In the genomic region with DNA sequence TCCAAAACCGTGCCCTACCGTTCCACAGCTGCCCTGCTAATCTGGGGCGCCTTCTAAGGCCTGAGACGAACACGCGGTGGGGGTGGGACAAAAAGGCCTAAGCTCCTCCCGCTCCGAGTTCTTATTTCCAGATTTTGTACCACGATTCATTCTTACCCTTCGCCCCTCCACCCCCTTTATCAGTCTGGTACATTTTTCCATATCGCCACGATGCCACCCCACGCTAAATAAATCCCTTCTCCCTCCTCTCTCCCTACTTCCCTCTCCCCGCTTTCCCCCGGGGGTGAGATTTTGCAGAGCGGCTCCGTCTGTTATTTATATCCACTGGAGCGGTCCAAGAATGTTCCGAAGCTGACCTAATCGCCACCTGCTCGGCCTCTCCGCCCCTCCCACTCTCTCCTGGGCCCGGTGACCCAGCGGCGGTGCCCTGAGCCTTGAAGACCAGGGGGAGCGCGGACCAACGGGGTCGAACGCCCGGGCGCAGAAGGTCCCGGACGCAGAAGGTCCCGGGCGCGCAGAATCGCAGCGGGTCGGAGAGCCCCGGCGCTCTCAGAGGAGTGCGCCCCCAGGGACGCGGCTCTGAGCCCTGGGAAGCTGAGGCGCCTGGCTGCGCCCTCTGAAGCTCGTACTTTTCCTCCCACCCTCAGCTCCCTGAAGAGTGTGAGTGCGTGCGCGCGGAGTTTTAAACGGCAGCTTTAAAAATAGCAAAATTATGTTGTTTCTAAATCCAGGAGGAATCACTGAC, we compare ENCODE assay signal across 1 cellular context.
A peak's percentile ranks its signal among the peaks of the same experiment; 100 is the strongest.
TF ChIP-seq lines count a peak whose summit lies in the region.

No MANE protein-coding gene starts in this region.

TF ChIP-seq in HepG2, 621 proteins besides CTCF, POLR2A, EP300 and RAD21 (continued from another document):
- TF ChIP-seq, protein P1, sequence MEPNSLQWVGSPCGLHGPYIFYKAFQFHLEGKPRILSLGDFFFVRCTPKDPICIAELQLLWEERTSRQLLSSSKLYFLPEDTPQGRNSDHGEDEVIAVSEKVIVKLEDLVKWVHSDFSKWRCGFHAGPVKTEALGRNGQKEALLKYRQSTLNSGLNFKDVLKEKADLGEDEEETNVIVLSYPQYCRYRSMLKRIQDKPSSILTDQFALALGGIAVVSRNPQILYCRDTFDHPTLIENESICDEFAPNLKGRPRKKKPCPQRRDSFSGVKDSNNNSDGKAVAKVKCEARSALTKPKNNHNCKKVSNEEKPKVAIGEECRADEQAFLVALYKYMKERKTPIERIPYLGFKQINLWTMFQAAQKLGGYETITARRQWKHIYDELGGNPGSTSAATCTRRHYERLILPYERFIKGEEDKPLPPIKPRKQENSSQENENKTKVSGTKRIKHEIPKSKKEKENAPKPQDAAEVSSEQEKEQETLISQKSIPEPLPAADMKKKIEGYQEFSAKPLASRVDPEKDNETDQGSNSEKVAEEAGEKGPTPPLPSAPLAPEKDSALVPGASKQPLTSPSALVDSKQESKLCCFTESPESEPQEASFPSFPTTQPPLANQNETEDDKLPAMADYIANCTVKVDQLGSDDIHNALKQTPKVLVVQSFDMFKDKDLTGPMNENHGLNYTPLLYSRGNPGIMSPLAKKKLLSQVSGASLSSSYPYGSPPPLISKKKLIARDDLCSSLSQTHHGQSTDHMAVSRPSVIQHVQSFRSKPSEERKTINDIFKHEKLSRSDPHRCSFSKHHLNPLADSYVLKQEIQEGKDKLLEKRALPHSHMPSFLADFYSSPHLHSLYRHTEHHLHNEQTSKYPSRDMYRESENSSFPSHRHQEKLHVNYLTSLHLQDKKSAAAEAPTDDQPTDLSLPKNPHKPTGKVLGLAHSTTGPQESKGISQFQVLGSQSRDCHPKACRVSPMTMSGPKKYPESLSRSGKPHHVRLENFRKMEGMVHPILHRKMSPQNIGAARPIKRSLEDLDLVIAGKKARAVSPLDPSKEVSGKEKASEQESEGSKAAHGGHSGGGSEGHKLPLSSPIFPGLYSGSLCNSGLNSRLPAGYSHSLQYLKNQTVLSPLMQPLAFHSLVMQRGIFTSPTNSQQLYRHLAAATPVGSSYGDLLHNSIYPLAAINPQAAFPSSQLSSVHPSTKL (CRISPR knock-in tag; IDR thresholded peaks at IDR 0.05) = peak; percentile 28; the same call in 1 of the 2 replicates
- TF ChIP-seq ZNF776 (CRISPR knock-in tag; IDR thresholded peaks at IDR 0.05) = no peak
- no peak for TF ChIP-seq ZNF550 (CRISPR knock-in tag; IDR thresholded peaks at IDR 0.05; ENCODE audit: borderline replicate concordance)
- TF ChIP-seq NBN (conservative IDR thresholded peaks at IDR 0.05) = no peak
- no peak for TF ChIP-seq ZNF740 (CRISPR knock-in tag; IDR thresholded peaks at IDR 0.05)
- TF ChIP-seq, protein P2, sequence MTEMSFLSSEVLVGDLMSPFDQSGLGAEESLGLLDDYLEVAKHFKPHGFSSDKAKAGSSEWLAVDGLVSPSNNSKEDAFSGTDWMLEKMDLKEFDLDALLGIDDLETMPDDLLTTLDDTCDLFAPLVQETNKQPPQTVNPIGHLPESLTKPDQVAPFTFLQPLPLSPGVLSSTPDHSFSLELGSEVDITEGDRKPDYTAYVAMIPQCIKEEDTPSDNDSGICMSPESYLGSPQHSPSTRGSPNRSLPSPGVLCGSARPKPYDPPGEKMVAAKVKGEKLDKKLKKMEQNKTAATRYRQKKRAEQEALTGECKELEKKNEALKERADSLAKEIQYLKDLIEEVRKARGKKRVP (CRISPR knock-in tag; IDR thresholded peaks at IDR 0.05) = no peak; a peak in 1 of 4 replicates
- no peak for TF ChIP-seq IRF9 (CRISPR knock-in tag; IDR thresholded peaks at IDR 0.05; ENCODE audit: borderline replicate concordance)
- TF ChIP-seq GTF2F1 (IDR thresholded peaks at IDR 0.05; ENCODE audit: low read length) = no peak
- TF ChIP-seq ZNF30 (CRISPR knock-in tag; IDR thresholded peaks at IDR 0.05) = no peak
- TF ChIP-seq HES4 (CRISPR knock-in tag; IDR thresholded peaks at IDR 0.05; ENCODE audit: borderline replicate concordance) = peak; percentile 36; the same call in 1 of the 2 replicates
- no peak for TF ChIP-seq NR2F6 (IDR thresholded peaks at IDR 0.05)
- no peak for TF ChIP-seq NR2F6 (CRISPR knock-in tag; IDR thresholded peaks at IDR 0.05)
- TF ChIP-seq RELA (CRISPR knock-in tag; IDR thresholded peaks at IDR 0.05) = no peak
- TF ChIP-seq, protein P3, sequence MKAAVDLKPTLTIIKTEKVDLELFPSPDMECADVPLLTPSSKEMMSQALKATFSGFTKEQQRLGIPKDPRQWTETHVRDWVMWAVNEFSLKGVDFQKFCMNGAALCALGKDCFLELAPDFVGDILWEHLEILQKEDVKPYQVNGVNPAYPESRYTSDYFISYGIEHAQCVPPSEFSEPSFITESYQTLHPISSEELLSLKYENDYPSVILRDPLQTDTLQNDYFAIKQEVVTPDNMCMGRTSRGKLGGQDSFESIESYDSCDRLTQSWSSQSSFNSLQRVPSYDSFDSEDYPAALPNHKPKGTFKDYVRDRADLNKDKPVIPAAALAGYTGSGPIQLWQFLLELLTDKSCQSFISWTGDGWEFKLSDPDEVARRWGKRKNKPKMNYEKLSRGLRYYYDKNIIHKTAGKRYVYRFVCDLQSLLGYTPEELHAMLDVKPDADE (CRISPR knock-in tag; IDR thresholded peaks at IDR 0.05) = no peak
- TF ChIP-seq, protein P4, sequence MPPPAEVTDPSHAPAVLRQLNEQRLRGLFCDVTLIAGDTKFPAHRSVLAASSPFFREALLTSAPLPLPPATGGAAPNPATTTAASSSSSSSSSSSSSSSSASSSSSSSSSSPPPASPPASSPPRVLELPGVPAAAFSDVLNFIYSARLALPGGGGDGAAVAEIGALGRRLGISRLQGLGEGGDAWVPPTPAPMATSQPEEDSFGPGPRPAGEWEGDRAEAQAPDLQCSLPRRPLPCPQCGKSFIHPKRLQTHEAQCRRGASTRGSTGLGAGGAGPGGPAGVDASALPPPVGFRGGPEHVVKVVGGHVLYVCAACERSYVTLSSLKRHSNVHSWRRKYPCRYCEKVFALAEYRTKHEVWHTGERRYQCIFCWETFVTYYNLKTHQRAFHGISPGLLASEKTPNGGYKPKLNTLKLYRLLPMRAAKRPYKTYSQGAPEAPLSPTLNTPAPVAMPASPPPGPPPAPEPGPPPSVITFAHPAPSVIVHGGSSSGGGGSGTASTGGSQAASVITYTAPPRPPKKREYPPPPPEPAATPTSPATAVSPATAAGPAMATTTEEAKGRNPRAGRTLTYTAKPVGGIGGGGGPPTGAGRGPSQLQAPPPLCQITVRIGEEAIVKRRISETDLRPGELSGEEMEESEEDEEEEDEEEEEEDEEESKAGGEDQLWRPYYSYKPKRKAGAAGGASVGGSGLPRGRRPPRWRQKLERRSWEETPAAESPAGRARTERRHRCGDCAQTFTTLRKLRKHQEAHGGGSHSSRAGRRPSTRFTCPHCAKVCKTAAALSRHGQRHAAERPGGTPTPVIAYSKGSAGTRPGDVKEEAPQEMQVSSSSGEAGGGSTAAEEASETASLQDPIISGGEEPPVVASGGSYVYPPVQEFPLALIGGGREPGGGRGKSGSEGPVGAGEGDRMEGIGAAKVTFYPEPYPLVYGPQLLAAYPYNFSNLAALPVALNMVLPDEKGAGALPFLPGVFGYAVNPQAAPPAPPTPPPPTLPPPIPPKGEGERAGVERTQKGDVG (CRISPR knock-in tag; IDR thresholded peaks at IDR 0.05; ENCODE audit: borderline replicate concordance) = no peak
- no peak for TF ChIP-seq MYNN (CRISPR knock-in tag; IDR thresholded peaks at IDR 0.05; ENCODE audit: low read depth)
- TF ChIP-seq TCF7L2 (IDR thresholded peaks at IDR 0.05; ENCODE audit: low read depth, low read length) = no peak
- no peak; the same call in 1 of the 2 replicates for TF ChIP-seq TAF1 (CRISPR knock-in tag; IDR thresholded peaks at IDR 0.05)
- TF ChIP-seq HMGXB3 (CRISPR knock-in tag; IDR thresholded peaks at IDR 0.05; ENCODE audit: borderline replicate concordance) = no peak
- TF ChIP-seq MLLT10 (CRISPR knock-in tag; IDR thresholded peaks at IDR 0.05) = no peak
- TF ChIP-seq CCAR2 (optimal IDR thresholded peaks at IDR 0.05; ENCODE audit: low read depth, low read length) = no peak
- TF ChIP-seq ASH2L (IDR thresholded peaks at IDR 0.05; ENCODE audit: insufficient read length, low read depth, low read length) = peak; percentile 23
- TF ChIP-seq HHEX (CRISPR knock-in tag; IDR thresholded peaks at IDR 0.05) = no peak
- TF ChIP-seq ARNTL (CRISPR knock-in tag; IDR thresholded peaks at IDR 0.05) = no peak
- TF ChIP-seq ZNF713 (CRISPR knock-in tag; IDR thresholded peaks at IDR 0.05) = no peak
- peak; percentile 17; the same call in 1 of the 2 replicates for TF ChIP-seq ARID4A (CRISPR knock-in tag; IDR thresholded peaks at IDR 0.05; ENCODE audit: borderline replicate concordance)
- TF ChIP-seq TBL1XR1 (IDR thresholded peaks at IDR 0.05; ENCODE audit: borderline replicate concordance, low read length, partially characterized antibody) = no peak
- no peak for TF ChIP-seq ZNF761 (CRISPR knock-in tag; conservative IDR thresholded peaks at IDR 0.05)
- no peak for TF ChIP-seq ZNF552 (CRISPR knock-in tag; IDR thresholded peaks at IDR 0.05; ENCODE audit: borderline replicate concordance)
- no peak for TF ChIP-seq ZNF710 (CRISPR knock-in tag; IDR thresholded peaks at IDR 0.05; ENCODE audit: borderline replicate concordance)
- TF ChIP-seq PHF20 (CRISPR knock-in tag; IDR thresholded peaks at IDR 0.05) = peak; percentile 33; the same call in 1 of the 2 replicates
